16 cellular contexts compared by ENCODE assay signal in genomic region chr12:118271199-118271598, GRCh38.
"Had no signal": no experiment of that assay in that cellular context is flagged by ENCODE, and none has a peak within 500 bp of the region (broad histone marks: within the 10 kb centered on the region; RNA-seq: fewer than 3 reads in every experiment).

No MANE protein-coding gene starts in this region.

- H3K36me3 ChIP-seq: colonic mucosa, neutrophil, pancreas, sigmoid colon had no signal

- H3K4me1 ChIP-seq: colonic mucosa, pancreas, sigmoid colon had no signal

- H3K27me3 Mint-ChIP-seq: activated CD4-positive, alpha-beta memory T cell treated with anti-CD3 and anti-CD28 coated beads for 36 hours; activated T-cell treated with anti-CD3 and anti-CD28 coated beads, Interleukin-2, amount 50 U/mL, for 24 hours; natural killer cell treated with Interleukin-12 subunit alpha and Interleukin-12 subunit beta and Interleukin-15 and Interleukin-18, amount 100 ng/mL, for 72 hours; stimulated activated naive B cell treated with anti-CD40 and anti-IgM and Interleukin-4, amounts not matched to agents 10 μg/mL and 1 μg/mL and 100 μg/mL, for 72 hours had no signal

- H3K4me3 ChIP-seq: body of pancreas, colonic mucosa, pancreas, sigmoid colon had no signal

- H3K9me3 Mint-ChIP-seq: activated CD4-positive, alpha-beta memory T cell treated with anti-CD3 and anti-CD28 coated beads for 36 hours; activated T-cell treated with anti-CD3 and anti-CD28 coated beads, Interleukin-2, amount 50 U/mL, for 24 hours; activated T-helper 2 cell treated with anti-CD3 and anti-CD28 coated beads, Interferon-gamma antibody, Interleukin-2, Interleukin-4, amounts not matched to agents 10 μg/mL and 5 μg/mL and 100 μg/mL, durations not matched to agents 14 hours and 24 hours and 36 hours; natural killer cell treated with Interleukin-12 subunit alpha and Interleukin-12 subunit beta and Interleukin-15 and Interleukin-18, amount 100 ng/mL, for 72 hours; stimulated activated naive B cell treated with anti-CD40 and anti-IgM and Interleukin-4, amounts not matched to agents 10 μg/mL and 1 μg/mL and 100 μg/mL, for 72 hours; WTC11 had no signal

- H3K27me3 ChIP-seq: body of pancreas, colonic mucosa, neutrophil, pancreas, sigmoid colon had no signal

- ATAC-seq: left cardiac atrium; natural killer cell treated with Interleukin-12 subunit alpha and Interleukin-12 subunit beta and Interleukin-15 and Interleukin-18, amount 100 ng/mL, for 72 hours; stimulated activated naive B cell treated with anti-CD40 and anti-IgM and Interleukin-4, amounts not matched to agents 10 μg/mL and 1 μg/mL and 100 μg/mL, for 72 hours; WTC11 had no signal

- H3K27ac Mint-ChIP-seq: activated CD4-positive, alpha-beta memory T cell treated with anti-CD3 and anti-CD28 coated beads for 36 hours; activated T-cell treated with anti-CD3 and anti-CD28 coated beads, Interleukin-2, amount 50 U/mL, for 24 hours; activated T-helper 2 cell treated with anti-CD3 and anti-CD28 coated beads, Interferon-gamma antibody, Interleukin-2, Interleukin-4, amounts not matched to agents 10 μg/mL and 5 μg/mL and 100 μg/mL, durations not matched to agents 14 hours and 24 hours and 36 hours; natural killer cell treated with Interleukin-12 subunit alpha and Interleukin-12 subunit beta and Interleukin-15 and Interleukin-18, amount 100 ng/mL, for 72 hours; WTC11 had no signal

- H3K4me3 Mint-ChIP-seq: activated CD4-positive, alpha-beta memory T cell treated with anti-CD3 and anti-CD28 coated beads for 36 hours; activated T-cell treated with anti-CD3 and anti-CD28 coated beads, Interleukin-2, amount 50 U/mL, for 24 hours; natural killer cell treated with Interleukin-12 subunit alpha and Interleukin-12 subunit beta and Interleukin-15 and Interleukin-18, amount 100 ng/mL, for 72 hours; stimulated activated naive B cell treated with anti-CD40 and anti-IgM and Interleukin-4, amounts not matched to agents 10 μg/mL and 1 μg/mL and 100 μg/mL, for 72 hours; WTC11 had no signal

- H3K36me3 Mint-ChIP-seq: activated CD4-positive, alpha-beta memory T cell treated with anti-CD3 and anti-CD28 coated beads for 36 hours; natural killer cell treated with Interleukin-12 subunit alpha and Interleukin-12 subunit beta and Interleukin-15 and Interleukin-18, amount 100 ng/mL, for 72 hours; WTC11 had no signal

- H3K9me3 ChIP-seq: body of pancreas, colonic mucosa, neutrophil, pancreas, sigmoid colon had no signal

- H3K27ac ChIP-seq: colonic mucosa, neutrophil, sigmoid colon had no signal

- DNase-seq: activated CD4-positive, alpha-beta memory T cell treated with anti-CD3 and anti-CD28 coated beads for 36 hours; activated CD4-positive, alpha-beta T cell treated with anti-CD3 and anti-CD28 coated beads for 4 hours; activated naive CD4-positive, alpha-beta T cell treated with Interleukin-2 at 50 U/mL for 16 hours; activated T-cell treated with anti-CD3 and anti-CD28 coated beads, Interleukin-2, amount 50 U/mL, for 24 hours; body of pancreas; central memory CD4-positive, alpha-beta T cell; colonic mucosa; left cardiac atrium; pancreas; sigmoid colon; stimulated activated naive B cell treated with anti-CD40 and anti-IgM and Interleukin-4, amounts not matched to agents 10 μg/mL and 1 μg/mL and 100 μg/mL, for 72 hours; SW 1271 had no signal
